Comparison of ENCODE assay signal across 1 cellular context in the genomic region with DNA sequence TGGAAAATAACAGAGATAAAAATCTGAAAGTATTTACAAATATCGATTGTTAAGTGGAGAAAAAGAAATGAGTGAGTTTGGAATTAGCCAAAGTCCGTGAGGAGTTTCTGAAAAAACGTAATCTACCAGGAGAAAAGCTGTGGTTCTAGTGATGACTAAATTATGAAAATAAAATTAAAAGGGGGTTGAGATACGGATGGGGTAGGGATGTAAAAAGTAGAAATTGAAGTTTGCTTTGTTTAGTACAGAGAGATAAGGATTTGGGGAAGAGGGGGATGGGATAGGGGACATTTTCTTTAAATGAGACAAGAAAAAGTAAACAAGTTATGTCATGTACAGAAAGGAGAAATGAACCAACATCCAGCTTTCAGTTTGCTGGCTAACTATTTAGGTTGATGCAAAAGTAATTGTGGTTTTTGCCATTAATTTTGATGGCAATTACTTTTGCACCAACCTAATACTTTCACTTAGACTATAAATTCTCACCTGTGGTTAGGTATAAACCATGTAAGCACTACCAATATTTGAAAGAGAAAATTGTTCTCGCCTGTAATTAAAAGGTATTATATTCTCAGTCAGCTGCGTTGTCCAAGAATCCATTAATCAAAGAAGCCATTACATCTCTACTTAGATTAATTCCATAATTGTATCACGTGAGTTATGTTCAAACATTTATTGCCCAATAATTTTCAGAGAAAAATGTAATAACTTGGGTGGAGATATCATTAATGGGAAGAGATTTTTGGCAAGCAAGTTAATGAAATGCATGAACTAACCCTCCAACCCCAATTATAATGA.
TF ChIP-seq lines count a peak whose summit lies in the region.

No MANE protein-coding gene starts in this region.

TF ChIP-seq in HEK293, 187 proteins besides CTCF, POLR2A, EP300 and RAD21 (continued from another document and continues in another):
- 0 out of 2 replicates have a peak, but pooled peaks have one; percentile 72 for TF ChIP-seq TSHZ1 (tag by site-specific recombination; IDR thresholded peaks at IDR 0.05; ENCODE audit: borderline replicate concordance)
- TF ChIP-seq, protein P1, sequence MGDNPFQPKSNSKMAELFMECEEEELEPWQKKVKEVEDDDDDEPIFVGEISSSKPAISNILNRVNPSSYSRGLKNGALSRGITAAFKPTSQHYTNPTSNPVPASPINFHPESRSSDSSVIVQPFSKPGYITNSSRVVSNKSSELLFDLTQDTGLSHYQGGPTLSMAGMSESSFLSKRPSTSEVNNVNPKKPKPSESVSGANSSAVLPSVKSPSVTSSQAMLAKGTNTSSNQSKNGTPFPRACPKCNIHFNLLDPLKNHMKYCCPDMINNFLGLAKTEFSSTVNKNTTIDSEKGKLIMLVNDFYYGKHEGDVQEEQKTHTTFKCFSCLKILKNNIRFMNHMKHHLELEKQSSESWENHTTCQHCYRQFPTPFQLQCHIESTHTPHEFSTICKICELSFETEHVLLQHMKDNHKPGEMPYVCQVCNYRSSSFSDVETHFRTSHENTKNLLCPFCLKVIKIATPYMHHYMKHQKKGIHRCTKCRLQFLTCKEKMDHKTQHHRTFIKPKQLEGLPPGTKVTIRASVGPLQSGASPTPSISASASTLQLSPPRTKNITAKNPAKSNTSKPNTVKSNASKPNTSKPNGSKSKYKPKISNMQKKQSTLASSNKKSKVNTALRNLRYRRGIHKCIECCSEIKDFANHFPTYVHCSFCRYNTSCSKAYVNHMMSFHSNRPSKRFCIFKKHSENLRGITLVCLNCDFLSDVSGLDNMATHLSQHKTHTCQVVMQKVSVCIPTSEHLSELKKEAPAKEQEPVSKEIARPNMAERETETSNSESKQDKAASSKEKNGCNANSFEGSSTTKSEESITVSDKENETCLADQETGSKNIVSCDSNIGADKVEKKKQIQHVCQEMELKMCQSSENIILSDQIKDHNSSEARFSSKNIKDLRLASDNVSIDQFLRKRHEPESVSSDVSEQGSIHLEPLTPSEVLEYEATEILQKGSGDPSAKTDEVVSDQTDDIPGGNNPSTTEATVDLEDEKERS (tag by site-specific recombination; IDR thresholded peaks at IDR 0.05): no peak
- no peak for TF ChIP-seq TRIM28 (IDR thresholded peaks at IDR 0.05; ENCODE audit: borderline replicate concordance, low read length)
- TF ChIP-seq ZNF837 (tag by site-specific recombination; IDR thresholded peaks at IDR 0.05): no peak
- no peak for TF ChIP-seq ZNF266 (tag by site-specific recombination; IDR thresholded peaks at IDR 0.05; ENCODE audit: low read depth)
- no peak for TF ChIP-seq ZNF223 (tag by site-specific recombination; IDR thresholded peaks at IDR 0.05)
- no peak for TF ChIP-seq ZNF311 (tag by site-specific recombination; IDR thresholded peaks at IDR 0.05; ENCODE audit: borderline replicate concordance)
- peak; percentile 73 for TF ChIP-seq PATZ1 (tag by site-specific recombination; IDR thresholded peaks at IDR 0.05)
- TF ChIP-seq REPIN1 (tag by site-specific recombination; IDR thresholded peaks at IDR 0.05; ENCODE audit: low read depth): no peak
- TF ChIP-seq, protein P2, sequence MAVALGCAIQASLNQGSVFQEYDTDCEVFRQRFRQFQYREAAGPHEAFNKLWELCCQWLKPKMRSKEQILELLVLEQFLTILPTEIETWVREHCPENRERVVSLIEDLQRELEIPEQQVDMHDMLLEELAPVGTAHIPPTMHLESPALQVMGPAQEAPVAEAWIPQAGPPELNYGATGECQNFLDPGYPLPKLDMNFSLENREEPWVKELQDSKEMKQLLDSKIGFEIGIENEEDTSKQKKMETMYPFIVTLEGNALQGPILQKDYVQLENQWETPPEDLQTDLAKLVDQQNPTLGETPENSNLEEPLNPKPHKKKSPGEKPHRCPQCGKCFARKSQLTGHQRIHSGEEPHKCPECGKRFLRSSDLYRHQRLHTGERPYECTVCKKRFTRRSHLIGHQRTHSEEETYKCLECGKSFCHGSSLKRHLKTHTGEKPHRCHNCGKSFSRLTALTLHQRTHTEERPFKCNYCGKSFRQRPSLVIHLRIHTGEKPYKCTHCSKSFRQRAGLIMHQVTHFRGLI (tag by site-specific recombination; IDR thresholded peaks at IDR 0.05): no peak
- TF ChIP-seq, protein P3, sequence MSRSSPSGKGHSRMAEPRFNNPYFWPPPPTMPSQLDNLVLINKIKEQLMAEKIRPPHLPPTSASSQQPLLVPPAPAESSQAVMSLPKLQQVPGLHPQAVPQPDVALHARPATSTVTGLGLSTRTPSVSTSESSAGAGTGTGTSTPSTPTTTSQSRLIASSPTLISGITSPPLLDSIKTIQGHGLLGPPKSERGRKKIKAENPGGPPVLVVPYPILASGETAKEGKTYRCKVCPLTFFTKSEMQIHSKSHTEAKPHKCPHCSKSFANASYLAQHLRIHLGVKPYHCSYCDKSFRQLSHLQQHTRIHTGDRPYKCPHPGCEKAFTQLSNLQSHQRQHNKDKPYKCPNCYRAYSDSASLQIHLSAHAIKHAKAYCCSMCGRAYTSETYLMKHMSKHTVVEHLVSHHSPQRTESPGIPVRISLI (tag by site-specific recombination; IDR thresholded peaks at IDR 0.05): peak; percentile 83; the same call in 1 of the 2 replicates
- no peak for TF ChIP-seq MEIS1 (CRISPR knock-in tag; IDR thresholded peaks at IDR 0.05; ENCODE audit: borderline replicate concordance)
- TF ChIP-seq IKZF3 (tag by site-specific recombination; IDR thresholded peaks at IDR 0.05): no peak; the same call in 1 of the 2 replicates
- TF ChIP-seq ZNF24 (tag by site-specific recombination; IDR thresholded peaks at IDR 0.05): peak; percentile 77; the same call in 1 of the 2 replicates
- peak; percentile 68; the same call in 1 of the 2 replicates for TF ChIP-seq ZNF239 (tag by site-specific recombination; IDR thresholded peaks at IDR 0.05)
- TF ChIP-seq ZNF530 (tag by site-specific recombination; IDR thresholded peaks at IDR 0.05; ENCODE audit: low read depth): no peak
- 0 out of 2 replicates have a peak, but pooled peaks have one; percentile 10 for TF ChIP-seq ZBTB44 (tag by site-specific recombination; IDR thresholded peaks at IDR 0.05)
- TF ChIP-seq ZNF645 (tag by site-specific recombination; IDR thresholded peaks at IDR 0.05): no peak
- TF ChIP-seq, protein P4, sequence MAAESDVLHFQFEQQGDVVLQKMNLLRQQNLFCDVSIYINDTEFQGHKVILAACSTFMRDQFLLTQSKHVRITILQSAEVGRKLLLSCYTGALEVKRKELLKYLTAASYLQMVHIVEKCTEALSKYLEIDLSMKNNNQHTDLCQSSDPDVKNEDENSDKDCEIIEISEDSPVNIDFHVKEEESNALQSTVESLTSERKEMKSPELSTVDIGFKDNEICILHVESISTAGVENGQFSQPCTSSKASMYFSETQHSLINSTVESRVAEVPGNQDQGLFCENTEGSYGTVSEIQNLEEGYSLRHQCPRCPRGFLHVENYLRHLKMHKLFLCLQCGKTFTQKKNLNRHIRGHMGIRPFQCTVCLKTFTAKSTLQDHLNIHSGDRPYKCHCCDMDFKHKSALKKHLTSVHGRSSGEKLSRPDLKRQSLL (tag by site-specific recombination; IDR thresholded peaks at IDR 0.05): no peak
- TF ChIP-seq PRDM6 (tag by site-specific recombination; IDR thresholded peaks at IDR 0.05): peak; percentile 99
- no peak for TF ChIP-seq ZNF785 (tag by site-specific recombination; IDR thresholded peaks at IDR 0.05)
- TF ChIP-seq ZNF843 (tag by site-specific recombination; IDR thresholded peaks at IDR 0.05): peak; percentile 88
- no peak for TF ChIP-seq RBAK (tag by site-specific recombination; IDR thresholded peaks at IDR 0.05)
- peak; percentile 85 for TF ChIP-seq SP7 (tag by site-specific recombination; IDR thresholded peaks at IDR 0.05)
- TF ChIP-seq ZBTB11 (tag by site-specific recombination; conservative IDR thresholded peaks at IDR 0.05; ENCODE audit: low read depth): no peak
- TF ChIP-seq ZNF302 (tag by site-specific recombination; IDR thresholded peaks at IDR 0.05; ENCODE audit: low read depth): no peak
- TF ChIP-seq ZNF394 (tag by site-specific recombination; IDR thresholded peaks at IDR 0.05; ENCODE audit: borderline replicate concordance): peak; percentile 48; the same call in 1 of the 2 replicates
- TF ChIP-seq ZNF600 (tag by site-specific recombination; IDR thresholded peaks at IDR 0.05): no peak
- no peak; the same call in 1 of the 2 replicates for TF ChIP-seq ZNF335 (tag by site-specific recombination; conservative IDR thresholded peaks at IDR 0.05)
